7 cellular contexts compared by ENCODE assay signal in the genomic region with DNA sequence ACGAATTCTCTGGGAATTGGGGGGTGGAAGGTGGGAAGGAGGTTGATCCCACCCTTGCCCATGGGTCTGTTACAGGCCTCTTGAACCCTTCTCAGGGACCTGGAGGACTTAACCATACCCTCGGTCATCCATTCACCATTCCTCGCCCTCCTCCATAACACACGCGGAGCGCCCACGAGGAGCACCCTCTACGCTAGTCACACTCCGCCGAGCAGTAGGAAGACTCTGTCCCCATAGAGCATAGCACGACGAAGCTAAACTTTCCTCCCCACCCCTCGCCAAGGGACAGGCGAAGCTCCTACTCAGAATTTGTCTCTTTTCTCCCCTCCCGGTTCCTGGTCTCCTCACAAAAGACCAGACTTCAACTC. TPM values are rescaled to one million over a fixed set of nuclear protein-coding genes. Genes with fewer than 3 reads are reported as not detected.
A peak's percentile ranks its signal among the peaks of the same experiment; 100 is the strongest.
DNase-seq lines count a peak whose midpoint lies in the region; ATAC-seq and FAIRE-seq lines count a peak whose summit lies in the region.

No MANE protein-coding gene starts in this region.

- peak overlapping the region; percentile 89 to 97 for H3K27ac Mint-ChIP-seq in activated naive CD4-positive, alpha-beta T cell treated with anti-CD3 and anti-CD28 coated beads, Interleukin-2, amount 50 U/mL, for 72 hours
- H3K27ac Mint-ChIP-seq in stimulated activated naive CD8-positive, alpha-beta T cell treated with anti-CD3 and anti-CD28 coated beads, Interleukin-15, amount 100 ng/mL, for 72 hours, result peak overlapping the region; percentile 95

- H3K4me3 ChIP-seq in iPS-18c (ENCODE audit: insufficient read depth, low read depth, low read length), result peak overlapping the region; percentile 83; the same call in 1 of the 2 replicates

- DNase-seq in HTR-8/SVneo (ENCODE audit: insufficient read length, low spot score), result peak; percentile 18
- no peak for DNase-seq in activated naive CD4-positive, alpha-beta T cell treated with anti-CD3 and anti-CD28 coated beads, Interleukin-2, amount 50 U/mL, for 72 hours (ENCODE audit: low spot score in 2 of 2)
- no peak for DNase-seq in stimulated activated naive CD8-positive, alpha-beta T cell treated with anti-CD3 and anti-CD28 coated beads, Interleukin-15, amount 100 ng/mL, for 72 hours
- no peak for DNase-seq in activated gamma-delta T cell (lab: John Stamatoyannopoulos, UW)
- no peak for DNase-seq in CD1c-positive myeloid dendritic cell (ENCODE audit: extremely low spot score)

- peaks cover 2% of the 10 kb centered on the region for H3K9me3 ChIP-seq in iPS-18c (ENCODE audit: control insufficient read depth, insufficient read depth, low read length)

- H3K4me1 Mint-ChIP-seq in stimulated activated naive CD8-positive, alpha-beta T cell treated with anti-CD3 and anti-CD28 coated beads, Interleukin-15, amount 100 ng/mL, for 72 hours, result peaks cover 31% of the 10 kb centered on the region

- peak overlapping the region; percentile 88 to 91 for H3K4me3 Mint-ChIP-seq in stimulated activated naive CD8-positive, alpha-beta T cell treated with anti-CD3 and anti-CD28 coated beads, Interleukin-15, amount 100 ng/mL, for 72 hours

- peaks cover 0 to 4% of the 10 kb centered on the region in 2 donors for H3K9me3 Mint-ChIP-seq in activated naive CD4-positive, alpha-beta T cell treated with anti-CD3 and anti-CD28 coated beads, Interleukin-2, amount 50 U/mL, for 72 hours
- no peaks in the 10 kb centered on the region for H3K9me3 Mint-ChIP-seq in stimulated activated naive CD8-positive, alpha-beta T cell treated with anti-CD3 and anti-CD28 coated beads, Interleukin-15, amount 100 ng/mL, for 72 hours

- ATAC-seq in activated naive CD4-positive, alpha-beta T cell treated with anti-CD3 and anti-CD28 coated beads, Interleukin-2, amount 50 U/mL, for 72 hours, result no peak
- peak; percentile 1 for ATAC-seq in stimulated activated naive CD8-positive, alpha-beta T cell treated with anti-CD3 and anti-CD28 coated beads, Interleukin-15, amount 100 ng/mL, for 72 hours
- ATAC-seq in GM18511 (IDR thresholded peaks at IDR 0.05; ENCODE audit: unreplicated experiment), result no peak

- H3K36me3 Mint-ChIP-seq in activated naive CD4-positive, alpha-beta T cell treated with anti-CD3 and anti-CD28 coated beads, Interleukin-2, amount 50 U/mL, for 72 hours, result peaks cover 4 to 7% of the 10 kb centered on the region in 2 donors

- H3K27me3 Mint-ChIP-seq in stimulated activated naive CD8-positive, alpha-beta T cell treated with anti-CD3 and anti-CD28 coated beads, Interleukin-15, amount 100 ng/mL, for 72 hours, result no peaks in the 10 kb centered on the region

- no peak for FAIRE-seq in HTR-8/SVneo (lab: Jason Lieb, UNC)

RNA-seq across cellular contexts. Expression of gene ITSN2, which starts 0.6 kb away (rescaled TPM):
- total RNA-seq in activated naive CD4-positive, alpha-beta T cell treated with anti-CD3 and anti-CD28 coated beads, Interleukin-2, amount 50 U/mL, for 72 hours, result 10 to 100 TPM; 48.7 to 51.2 TPM
